ENCODE assay signal across 8 cellular contexts in genomic region chr1:7770939-7771672, GRCh38. TPM values are rescaled to one million over a fixed set of nuclear protein-coding genes. Genes with fewer than 3 reads are reported as not detected.
DNase-seq lines count a peak whose midpoint lies in the region; ATAC-seq and TF ChIP-seq lines count a peak whose summit lies in the region.

VAMP3 (plus strand) TSS chr1:7771296; CDS start chr1:7771384, 88 bp downstream.

- no peaks in the 10 kb centered on the region for H3K36me3 ChIP-seq in kidney epithelial cell (ENCODE audit: control insufficient read depth, insufficient read depth, low read length)

- peak; percentile 82 for ATAC-seq in HG02885 (IDR thresholded peaks at IDR 0.05; ENCODE audit: poor library complexity, unreplicated experiment)

- peak; percentile 39 for DNase-seq in NCI-H1694 treated with DMSO at 0.1 percent for 48 hours (lab: John Stamatoyannopoulos, UW)
- DNase-seq in NCI-H1694 (lab: John Stamatoyannopoulos, UW) = no peak
- peak; percentile 38 for DNase-seq in NCI-H226
- DNase-seq in activated CD4-positive, CD25-positive, alpha-beta regulatory T cell treated with anti-CD3 and anti-CD28 coated beads, Interleukin-2, amount 50 U/mL, for 72 hours = peak; percentile 92
- peak; percentile 78 for DNase-seq in cerebellar cortex (ENCODE audit: low spot score)
- no peak for DNase-seq in kidney epithelial cell (ENCODE audit: low read depth)
- DNase-seq in stimulated activated CD4-positive, alpha-beta T cell treated with anti-CD3 and anti-CD28 coated beads, Interleukin-15, amount 100 ng/mL, for 48 hours (ENCODE audit: low read depth in 2 of 2) = peak; percentile 74 to 85

- TF ChIP-seq CTCF in kidney epithelial cell (IDR thresholded peaks at IDR 0.05; ENCODE audit: insufficient read depth, low read length, poor library complexity, severe bottlenecking) = no peak

- H3K4me3 ChIP-seq in kidney epithelial cell (ENCODE audit: low read depth, low read length) = peak within 1 kb of the TSS; percentile 96

- no peaks in the 10 kb centered on the region for H3K27me3 ChIP-seq in kidney epithelial cell (ENCODE audit: control insufficient read depth, insufficient read depth, low read length)

RNA-seq across cellular contexts. Expression of gene VAMP3, which starts in this region (rescaled TPM):
- 133 TPM in 2 replicates for total RNA-seq in kidney epithelial cell

Comparison
In these comparisons a context has a peak if more than half of its experiments do, and no peak if none do; other contexts are left out.
1. DNase-seq: peak in NCI-H1694 treated with DMSO at 0.1 percent for 48 hours (single experiment), NCI-H226 (single experiment), activated CD4-positive, CD25-positive, alpha-beta regulatory T cell treated with anti-CD3 and anti-CD28 coated beads, Interleukin-2, amount 50 U/mL, for 72 hours (single experiment), cerebellar cortex (single experiment) and stimulated activated CD4-positive, alpha-beta T cell treated with anti-CD3 and anti-CD28 coated beads, Interleukin-15, amount 100 ng/mL, for 48 hours (2 of 2); none in NCI-H1694 (single experiment) and kidney epithelial cell (single experiment).